In the genomic region with DNA sequence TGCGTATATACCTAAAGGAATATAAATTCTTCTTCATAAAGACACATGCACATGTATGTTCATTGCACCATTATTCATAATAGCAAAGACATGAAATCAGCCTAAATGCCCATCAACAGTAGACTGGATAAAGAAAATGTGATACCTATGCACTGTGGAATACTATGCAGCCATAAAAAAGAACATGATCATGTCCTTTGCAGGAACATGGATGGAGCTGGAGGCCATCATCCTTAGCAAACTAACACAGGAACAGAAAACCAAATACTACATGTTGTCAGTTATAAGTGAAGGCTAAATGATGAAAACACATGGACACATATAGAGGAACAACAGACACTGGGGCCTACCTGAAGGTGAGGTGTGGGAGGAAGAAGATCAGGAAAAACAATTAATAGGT, we compare ENCODE assay signal across 10 cellular contexts. TPM values are rescaled to one million over a fixed set of nuclear protein-coding genes. Genes with fewer than 3 reads are reported as not detected.
"Had no signal": no experiment of that assay in that cellular context is flagged by ENCODE, and none has a peak within 500 bp of the region (broad histone marks: within the 10 kb centered on the region; RNA-seq: fewer than 3 reads in every experiment).

No MANE protein-coding gene starts in this region.

- DNase-seq: GM23248, GOT3, H9, HCEC 1CT, HFFc6, KBM-7 had no signal

- ATAC-seq: HepG2 had no signal

- H3K4me3 ChIP-seq: GM23248 had no signal

- FAIRE-seq: H54, HepG2 had no signal

- H3K27ac ChIP-seq: GM23248, HL-60, KMS-11 had no signal

- H3K4me2 ChIP-seq: KMS-11 had no signal

- H3K9ac ChIP-seq: GM23248, KMS-11 had no signal

- H2AFZ ChIP-seq: GM23248 had no signal

RNA-seq across cellular contexts. Expression of gene GPR37, which starts 48.7 kb away (rescaled TPM):
- total RNA-seq: GM23248, HepG2, HFFc6 had no signal
- polyA plus RNA-seq: GM23248, HepG2 had no signal
